8 cellular contexts compared by ENCODE assay signal in genomic region chrX:44872319-44872816, GRCh38. TPM values are rescaled to one million over a fixed set of nuclear protein-coding genes. Genes with fewer than 3 reads are reported as not detected.
DNase-seq lines count a peak whose midpoint lies in the region; ATAC-seq and TF ChIP-seq lines count a peak whose summit lies in the region.

No MANE protein-coding gene starts in this region.

- peak overlapping the region; percentile 87 for H3K9ac ChIP-seq in mucosa of stomach (ENCODE audit: low read length)

- intact Hi-C loops in thyroid gland (cut with DNase I), result no loop called here

- peak overlapping the region; percentile 41 for H3K4me3 ChIP-seq in mucosa of stomach (ENCODE audit: low read length)
- H3K4me3 ChIP-seq in thyroid gland (replicated peaks in 1 of 3), result peak overlapping the region; percentile 39 to 94 (median 53)

- ATAC-seq in GM19463 (IDR thresholded peaks at IDR 0.05; ENCODE audit: unreplicated experiment), result peak; percentile 13
- ATAC-seq in HG03521 (IDR thresholded peaks at IDR 0.05; ENCODE audit: unreplicated experiment), result peak; percentile 24

- TF ChIP-seq CTCF in endothelial cell (IDR thresholded peaks at IDR 0.05; ENCODE audit: unreplicated experiment), result no peak
- no peak for TF ChIP-seq CTCF in thyroid gland (IDR thresholded peaks at IDR 0.05)

- DNase-seq in Caki2 (ENCODE audit: low read depth) (peak; percentile 46), endothelial cell (ENCODE audit: low spot score) (peak; percentile 45), thyroid gland (peak; percentile 41 to 42), amniotic stem cell (lab: John Stamatoyannopoulos, UW) (no peak)
- DNase-seq in activated CD4-positive, CD25-positive, alpha-beta regulatory T cell treated with anti-CD3 and anti-CD28 coated beads, Interleukin-2, amount 50 U/mL, for 72 hours, result peak; percentile 62

- WGBS in thyroid gland, 2 donors, result no CpG with 5 or more reads among the region's 57 CpGs

- H3K36me3 Mint-ChIP-seq in endothelial cell (ENCODE audit: low read depth, unreplicated experiment), result no peaks in the 10 kb centered on the region

- no peaks in the 10 kb centered on the region for H3K36me3 ChIP-seq in mucosa of stomach (ENCODE audit: control insufficient read depth, insufficient read depth, low read length)
- H3K36me3 ChIP-seq in thyroid gland, result no peaks in the 10 kb centered on the region

- peaks cover 4% of the 10 kb centered on the region for H3K4me1 ChIP-seq in mucosa of stomach (ENCODE audit: control insufficient read depth, insufficient read depth, low read length)
- peaks cover 20 to 23% of the 10 kb centered on the region in 2 donors for H3K4me1 ChIP-seq in thyroid gland

- peaks cover 4% of the 10 kb centered on the region for H3K4me1 Mint-ChIP-seq in endothelial cell (ENCODE audit: unreplicated experiment)

- H3K27me3 ChIP-seq in mucosa of stomach (ENCODE audit: control insufficient read depth, insufficient read depth, low read length), result no peaks in the 10 kb centered on the region
- H3K27me3 ChIP-seq in thyroid gland, result no peaks in the 10 kb centered on the region

- no peak for TF ChIP-seq POLR2A in thyroid gland (IDR thresholded peaks at IDR 0.05)

- peaks cover 6% of the 10 kb centered on the region for H3K27me3 Mint-ChIP-seq in endothelial cell (ENCODE audit: unreplicated experiment)

- peak overlapping the region; percentile 93 for H3K4me3 Mint-ChIP-seq in endothelial cell (ENCODE audit: unreplicated experiment)

- no peaks in the 10 kb centered on the region for H3K9me3 Mint-ChIP-seq in endothelial cell (ENCODE audit: unreplicated experiment)

- peak overlapping the region; percentile 94 to 100 (median 98) for H3K27ac ChIP-seq in thyroid gland

- H3K27ac Mint-ChIP-seq in endothelial cell (ENCODE audit: unreplicated experiment), result peak overlapping the region; percentile 96

- in situ Hi-C loops in Caki2 (cut with HindIII; ENCODE audit: low pct_unique_long_range_greater_than_20kb, low sequenced_read_pairs), result no loop called here

- H3K9me3 ChIP-seq in mucosa of stomach (ENCODE audit: control insufficient read depth, low read length) (no peaks in the 10 kb centered on the region), thyroid gland (no peaks in the 10 kb centered on the region)

RNA-seq across cellular contexts. Expression of gene KDM6A, which starts 0.6 kb away (rescaled TPM):
- total RNA-seq in Caki2 (2014; rRNA removed; shearing (Covaris generic); ENCODE audit: low replicate concordance), result 5.1 and 7.2 TPM in 2 replicates
- total RNA-seq in endothelial cell (ENCODE audit: unreplicated experiment) (38.4 TPM), thyroid gland (10 to 100 TPM; 35.0 to 69.5 (median 48.1) TPM)

RNA-seq across cellular contexts. Expression of gene DUSP21, which starts 28.5 kb away (rescaled TPM):
- total RNA-seq in Caki2 (2014; rRNA removed; shearing (Covaris generic); ENCODE audit: low replicate concordance), result not detected in 2 replicates
- not detected for total RNA-seq in endothelial cell (ENCODE audit: unreplicated experiment)
- total RNA-seq in thyroid gland, result not detected
